ENCODE assay signal across 1 cellular context in the genomic region with DNA sequence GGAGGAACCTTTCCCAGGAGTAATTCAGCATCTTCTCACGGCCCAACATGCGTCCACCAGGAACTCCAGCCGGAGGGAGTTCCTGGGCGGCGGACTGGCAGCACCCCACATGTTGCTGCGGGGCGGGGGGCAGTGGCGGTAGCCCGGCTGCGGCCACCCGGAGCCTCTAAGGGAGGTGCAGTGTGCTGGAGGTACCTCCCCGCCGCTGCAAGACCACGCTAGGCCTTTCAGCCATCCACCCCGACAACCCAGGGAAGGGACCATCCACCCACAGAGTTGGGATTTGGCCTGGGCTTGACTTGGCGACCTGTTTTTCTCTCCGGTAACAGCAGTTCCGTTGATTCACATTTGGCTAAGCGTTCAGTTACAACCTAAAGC.
TF ChIP-seq lines count a peak whose summit lies in the region.

No MANE protein-coding gene starts in this region.

TF ChIP-seq in HEK293, 187 proteins besides CTCF, POLR2A, EP300 and RAD21 (continued from another document and continues in another):
- TF ChIP-seq, protein P1, sequence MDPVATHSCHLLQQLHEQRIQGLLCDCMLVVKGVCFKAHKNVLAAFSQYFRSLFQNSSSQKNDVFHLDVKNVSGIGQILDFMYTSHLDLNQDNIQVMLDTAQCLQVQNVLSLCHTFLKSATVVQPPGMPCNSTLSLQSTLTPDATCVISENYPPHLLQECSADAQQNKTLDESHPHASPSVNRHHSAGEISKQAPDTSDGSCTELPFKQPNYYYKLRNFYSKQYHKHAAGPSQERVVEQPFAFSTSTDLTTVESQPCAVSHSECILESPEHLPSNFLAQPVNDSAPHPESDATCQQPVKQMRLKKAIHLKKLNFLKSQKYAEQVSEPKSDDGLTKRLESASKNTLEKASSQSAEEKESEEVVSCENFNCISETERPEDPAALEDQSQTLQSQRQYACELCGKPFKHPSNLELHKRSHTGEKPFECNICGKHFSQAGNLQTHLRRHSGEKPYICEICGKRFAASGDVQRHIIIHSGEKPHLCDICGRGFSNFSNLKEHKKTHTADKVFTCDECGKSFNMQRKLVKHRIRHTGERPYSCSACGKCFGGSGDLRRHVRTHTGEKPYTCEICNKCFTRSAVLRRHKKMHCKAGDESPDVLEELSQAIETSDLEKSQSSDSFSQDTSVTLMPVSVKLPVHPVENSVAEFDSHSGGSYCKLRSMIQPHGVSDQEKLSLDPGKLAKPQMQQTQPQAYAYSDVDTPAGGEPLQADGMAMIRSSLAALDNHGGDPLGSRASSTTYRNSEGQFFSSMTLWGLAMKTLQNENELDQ (tag by site-specific recombination; IDR thresholded peaks at IDR 0.05; ENCODE audit: low read depth), result no peak
- TF ChIP-seq ZNF561 (tag by site-specific recombination; IDR thresholded peaks at IDR 0.05; ENCODE audit: borderline replicate concordance), result no peak
- TF ChIP-seq REST (tag by site-specific recombination; IDR thresholded peaks at IDR 0.05), result no peak
- no peak for TF ChIP-seq ZNF311 (tag by site-specific recombination; IDR thresholded peaks at IDR 0.05; ENCODE audit: borderline replicate concordance)
- peak; percentile 40; the same call in 1 of the 2 replicates for TF ChIP-seq SCRT1 (tag by site-specific recombination; IDR thresholded peaks at IDR 0.05; ENCODE audit: borderline replicate concordance)
- peak; percentile 65; the same call in 1 of the 2 replicates for TF ChIP-seq ZBTB20 (tag by site-specific recombination; IDR thresholded peaks at IDR 0.05)
- no peak for TF ChIP-seq YY2 (tag by site-specific recombination; IDR thresholded peaks at IDR 0.05)
- no peak for TF ChIP-seq ZNF558 (tag by site-specific recombination; IDR thresholded peaks at IDR 0.05)
- TF ChIP-seq BCL11A (tag by site-specific recombination; IDR thresholded peaks at IDR 0.05; ENCODE audit: low read depth), result no peak
- TF ChIP-seq ZBTB10 (tag by site-specific recombination; IDR thresholded peaks at IDR 0.05), result 0 out of 2 replicates have a peak, but pooled peaks have one; percentile 1
- no peak for TF ChIP-seq EGR2 (tag by site-specific recombination; IDR thresholded peaks at IDR 0.05; ENCODE audit: low read depth)
- TF ChIP-seq ELK4 (IDR thresholded peaks at IDR 0.05; ENCODE audit: borderline replicate concordance, low read depth, low read length), result no peak
- TF ChIP-seq KLF10 (tag by site-specific recombination; IDR thresholded peaks at IDR 0.05), result no peak
- no peak for TF ChIP-seq ZNF518A (tag by site-specific recombination; conservative IDR thresholded peaks at IDR 0.05; ENCODE audit: low read depth)
- no peak for TF ChIP-seq ZNF324 (tag by site-specific recombination; IDR thresholded peaks at IDR 0.05)
- TF ChIP-seq IKZF3 (tag by site-specific recombination; IDR thresholded peaks at IDR 0.05), result no peak
- TF ChIP-seq, protein P2, sequence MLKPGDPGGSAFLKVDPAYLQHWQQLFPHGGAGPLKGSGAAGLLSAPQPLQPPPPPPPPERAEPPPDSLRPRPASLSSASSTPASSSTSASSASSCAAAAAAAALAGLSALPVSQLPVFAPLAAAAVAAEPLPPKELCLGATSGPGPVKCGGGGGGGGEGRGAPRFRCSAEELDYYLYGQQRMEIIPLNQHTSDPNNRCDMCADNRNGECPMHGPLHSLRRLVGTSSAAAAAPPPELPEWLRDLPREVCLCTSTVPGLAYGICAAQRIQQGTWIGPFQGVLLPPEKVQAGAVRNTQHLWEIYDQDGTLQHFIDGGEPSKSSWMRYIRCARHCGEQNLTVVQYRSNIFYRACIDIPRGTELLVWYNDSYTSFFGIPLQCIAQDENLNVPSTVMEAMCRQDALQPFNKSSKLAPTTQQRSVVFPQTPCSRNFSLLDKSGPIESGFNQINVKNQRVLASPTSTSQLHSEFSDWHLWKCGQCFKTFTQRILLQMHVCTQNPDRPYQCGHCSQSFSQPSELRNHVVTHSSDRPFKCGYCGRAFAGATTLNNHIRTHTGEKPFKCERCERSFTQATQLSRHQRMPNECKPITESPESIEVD (tag by site-specific recombination; IDR thresholded peaks at IDR 0.05), result no peak
- no peak for TF ChIP-seq ZNF157 (tag by site-specific recombination; IDR thresholded peaks at IDR 0.05)
- TF ChIP-seq ZNF704 (tag by site-specific recombination; IDR thresholded peaks at IDR 0.05), result no peak
- TF ChIP-seq OVOL3 (tag by site-specific recombination; IDR thresholded peaks at IDR 0.05), result no peak
- TF ChIP-seq ZNF843 (tag by site-specific recombination; IDR thresholded peaks at IDR 0.05), result 0 out of 2 replicates have a peak, but pooled peaks have one; percentile 7
- TF ChIP-seq ZBTB26 (tag by site-specific recombination; optimal IDR thresholded peaks at IDR 0.05), result no peak
- no peak for TF ChIP-seq ZNF76 (tag by site-specific recombination; IDR thresholded peaks at IDR 0.05; ENCODE audit: borderline replicate concordance, low read depth)
- no peak for TF ChIP-seq MYNN (tag by site-specific recombination; IDR thresholded peaks at IDR 0.05; ENCODE audit: borderline replicate concordance)
- no peak for TF ChIP-seq ZNF664 (tag by site-specific recombination; IDR thresholded peaks at IDR 0.05)
- no peak for TF ChIP-seq KLF9 (tag by site-specific recombination; IDR thresholded peaks at IDR 0.05; ENCODE audit: low read depth)
- TF ChIP-seq, protein P3, sequence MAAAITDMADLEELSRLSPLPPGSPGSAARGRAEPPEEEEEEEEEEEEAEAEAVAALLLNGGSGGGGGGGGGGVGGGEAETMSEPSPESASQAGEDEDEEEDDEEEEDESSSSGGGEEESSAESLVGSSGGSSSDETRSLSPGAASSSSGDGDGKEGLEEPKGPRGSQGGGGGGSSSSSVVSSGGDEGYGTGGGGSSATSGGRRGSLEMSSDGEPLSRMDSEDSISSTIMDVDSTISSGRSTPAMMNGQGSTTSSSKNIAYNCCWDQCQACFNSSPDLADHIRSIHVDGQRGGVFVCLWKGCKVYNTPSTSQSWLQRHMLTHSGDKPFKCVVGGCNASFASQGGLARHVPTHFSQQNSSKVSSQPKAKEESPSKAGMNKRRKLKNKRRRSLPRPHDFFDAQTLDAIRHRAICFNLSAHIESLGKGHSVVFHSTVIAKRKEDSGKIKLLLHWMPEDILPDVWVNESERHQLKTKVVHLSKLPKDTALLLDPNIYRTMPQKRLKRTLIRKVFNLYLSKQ (tag by site-specific recombination; IDR thresholded peaks at IDR 0.05; ENCODE audit: borderline replicate concordance), result no peak
- TF ChIP-seq ZNF521 (tag by site-specific recombination; IDR thresholded peaks at IDR 0.05), result no peak
- TF ChIP-seq ZNF335 (tag by site-specific recombination; conservative IDR thresholded peaks at IDR 0.05), result peak; percentile 38; the same call in 1 of the 2 replicates
